9 cellular contexts compared by ENCODE assay signal in the genomic region with DNA sequence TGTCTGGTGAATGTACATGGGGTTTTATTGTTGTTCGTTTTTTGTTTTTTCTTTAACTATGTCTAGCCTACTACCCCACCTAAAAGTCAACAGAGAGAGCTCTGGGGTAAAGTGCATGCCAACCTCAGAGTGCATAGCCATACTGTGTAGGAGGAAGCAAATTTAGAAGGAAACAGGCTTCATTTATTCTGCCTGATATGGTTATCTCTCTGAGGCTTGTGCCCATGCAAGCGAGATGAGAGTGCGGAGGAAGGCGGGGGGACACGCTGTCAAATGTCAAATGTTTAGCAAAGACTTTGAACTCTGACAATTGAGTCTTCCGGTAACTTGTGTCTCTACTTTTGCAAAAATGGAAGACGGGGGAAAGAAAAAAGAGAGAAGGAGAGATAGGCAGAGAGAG.
A peak's percentile ranks its signal among the peaks of the same experiment; 100 is the strongest.
DNase-seq lines count a peak whose midpoint lies in the region; ATAC-seq and TF ChIP-seq lines count a peak whose summit lies in the region.
"Had no signal": no experiment of that assay in that cellular context is flagged by ENCODE, and none has a peak within 500 bp of the region (broad histone marks: within the 10 kb centered on the region; RNA-seq: fewer than 3 reads in every experiment).

No MANE protein-coding gene starts in this region.

- peak overlapping the region; percentile 69 for H4K8ac ChIP-seq in trophoblast cell (ENCODE audit: low read depth, low read length)

- H3K4me3 ChIP-seq in trophoblast cell (ENCODE audit: low read depth, low read length) (no peak overlapping the region), A673 (ENCODE audit: low read depth, low read length, poor library complexity, severe bottlenecking) (no peak overlapping the region)

- intact Hi-C loops in A673 (cut with micrococcal nuclease; ENCODE audit: unreplicated experiment) = loop anchor here (2.0 to 5.0 kb wide), 4 partner anchors 119 to 540 kb away; no protein-coding TSS in a partner anchor

- peak overlapping the region; percentile 55 for H2BK120ac ChIP-seq in trophoblast cell (ENCODE audit: insufficient read depth, low read length, poor library complexity)

- POLR2A ChIA-PET in A673 (lab: Charles Lee; ENCODE audit: low non-redundant PET) = no interaction called here

- H3K27ac ChIP-seq in trophoblast cell (ENCODE audit: low read depth, low read length) (no peak overlapping the region), A673 (ENCODE audit: low read depth, low read length, poor library complexity, severe bottlenecking) (no peak overlapping the region)

- CTCF ChIA-PET in activated naive CD4-positive, alpha-beta T cell treated with anti-CD3 and anti-CD28 coated beads, Interleukin-2, amount 10 ng/mL, durations not matched to agents 7 days and 5 days (lab: Charles Lee) = interaction anchor here (0.9 to 7.3 kb wide), 7 partner anchors 10 to 404 kb away, joined by 3 to 134 read pairs (median 15); no protein-coding TSS in a partner anchor
- CTCF ChIA-PET in A673 (lab: Charles Lee) = no interaction called here

- H3K27ac Mint-ChIP-seq in activated naive CD4-positive, alpha-beta T cell treated with anti-CD3 and anti-CD28 coated beads, Interleukin-2, amount 10 ng/mL, durations not matched to agents 7 days and 5 days = peak overlapping the region; percentile 96

- H3K4me3 Mint-ChIP-seq in activated naive CD4-positive, alpha-beta T cell treated with anti-CD3 and anti-CD28 coated beads, Interleukin-2, amount 10 ng/mL, durations not matched to agents 7 days and 5 days = peak overlapping the region; percentile 85

- no peak overlapping the region for H2AFZ ChIP-seq in trophoblast cell (ENCODE audit: insufficient read depth, low read length, poor library complexity)

- no peak overlapping the region for H3K4ac ChIP-seq in trophoblast cell (ENCODE audit: low read depth, low read length)

- peak overlapping the region; percentile 82 for H4K91ac ChIP-seq in trophoblast cell (ENCODE audit: low read depth, low read length)

- peak overlapping the region; percentile 69 for H3K18ac ChIP-seq in trophoblast cell (ENCODE audit: low read length)

- no peak overlapping the region for H3K23ac ChIP-seq in trophoblast cell (ENCODE audit: low read length)

- H3K79me2 ChIP-seq in trophoblast cell (ENCODE audit: control insufficient read depth, insufficient read depth, low read length, poor library complexity) = no peaks in the 10 kb centered on the region

- H3K36me3 Mint-ChIP-seq in activated naive CD4-positive, alpha-beta T cell treated with anti-CD3 and anti-CD28 coated beads, Interleukin-2, amount 10 ng/mL, durations not matched to agents 7 days and 5 days = peaks cover 46% of the 10 kb centered on the region

- peak overlapping the region; percentile 87 for H2BK12ac ChIP-seq in trophoblast cell (ENCODE audit: low read length)

- peak overlapping the region; percentile 71 for H2AK5ac ChIP-seq in trophoblast cell (ENCODE audit: low read length)

- H4K12ac ChIP-seq in trophoblast cell (ENCODE audit: low read depth, low read length) = no peak overlapping the region

- H2BK5ac ChIP-seq in trophoblast cell (ENCODE audit: low read depth, low read length, poor library complexity) = peak overlapping the region; percentile 47

- no TSS peak for BruUV-seq in A673 (replicated peaks; lab: Mats Ljungman, UMichigan)

- H3K4me1 ChIP-seq in trophoblast cell (ENCODE audit: control insufficient read depth in 1 of 2, insufficient read depth in 2 of 2, low read length in 2 of 2) (peaks cover 12 to 15% of the 10 kb centered on the region in 2 experiments), A673 (ENCODE audit: insufficient read depth, low read length, poor library complexity, severe bottlenecking) (no peaks in the 10 kb centered on the region)

- no peak for ATAC-seq in GM21367 (IDR thresholded peaks at IDR 0.05; ENCODE audit: unreplicated experiment)

- H3K79me1 ChIP-seq in trophoblast cell (ENCODE audit: low read length) = peaks cover 24% of the 10 kb centered on the region

- no peaks in the 10 kb centered on the region for H3K27me3 ChIP-seq in trophoblast cell (ENCODE audit: insufficient read depth, low read length)
- peaks cover 73% of the 10 kb centered on the region for H3K27me3 ChIP-seq in A673 (replicated peaks; ENCODE audit: insufficient read depth, low read depth, low read length, poor library complexity)

- H3K36me3 ChIP-seq in trophoblast cell (ENCODE audit: control insufficient read depth in 1 of 2, insufficient read depth in 2 of 2, low read length in 2 of 2) (no peaks in the 10 kb centered on the region), A673 (ENCODE audit: insufficient read depth, low read length, poor library complexity, severe bottlenecking) (no peaks in the 10 kb centered on the region)

- DNase-seq in CMK (ENCODE audit: low read depth) (peak; percentile 52), T-helper 2 cell (peak in 4 of 5 experiments; percentile 43 to 75 (median 49)), trophoblast cell (no peak), dermis blood vessel endothelial cell (no peak), A673 (ENCODE audit: low spot score) (no peak), SW 1271 (lab: John Stamatoyannopoulos, UW) (no peak)
- peak; percentile 78 for DNase-seq in activated naive CD4-positive, alpha-beta T cell treated with anti-CD3 and anti-CD28 coated beads, Interleukin-2, amount 10 ng/mL, durations not matched to agents 7 days and 5 days
- DNase-seq: NCI-H2171 treated with DMSO at 0.1 percent for 48 hours had no signal

- peak overlapping the region; percentile 73 for H3K14ac ChIP-seq in trophoblast cell (ENCODE audit: low read length)

- H3K4me2 ChIP-seq in trophoblast cell (ENCODE audit: low read length) = no peak overlapping the region

- peaks cover 19% of the 10 kb centered on the region for H3K9me3 Mint-ChIP-seq in activated naive CD4-positive, alpha-beta T cell treated with anti-CD3 and anti-CD28 coated beads, Interleukin-2, amount 10 ng/mL, durations not matched to agents 7 days and 5 days

- H3K4me1 Mint-ChIP-seq in activated naive CD4-positive, alpha-beta T cell treated with anti-CD3 and anti-CD28 coated beads, Interleukin-2, amount 10 ng/mL, durations not matched to agents 7 days and 5 days = peaks cover 91% of the 10 kb centered on the region

- no peaks in the 10 kb centered on the region for H3K27me3 Mint-ChIP-seq in activated naive CD4-positive, alpha-beta T cell treated with anti-CD3 and anti-CD28 coated beads, Interleukin-2, amount 10 ng/mL, durations not matched to agents 7 days and 5 days

- H3K9ac ChIP-seq in trophoblast cell (ENCODE audit: low read length) = no peak overlapping the region

- no peak for TF ChIP-seq CTCF in A673 (conservative IDR thresholded peaks at IDR 0.05; ENCODE audit: low read depth, low read length)

- WGBS in trophoblast cell (ENCODE audit: extremely low coverage, insufficient coverage, insufficient read length) = no CpG with 5 or more reads among the region's 7 CpGs

- H3K9me3 ChIP-seq in trophoblast cell (ENCODE audit: insufficient read depth, low read depth, low read length) (no peaks in the 10 kb centered on the region), A673 (ENCODE audit: low read depth, low read length, poor library complexity, severe bottlenecking) (no peaks in the 10 kb centered on the region)

Comparison
In these comparisons a context has a peak if more than half of its experiments do, and no peak if none do; other contexts are left out.
1. DNase-seq: peak in CMK (single experiment), T-helper 2 cell (4 of 5) and activated naive CD4-positive, alpha-beta T cell treated with anti-CD3 and anti-CD28 coated beads, Interleukin-2, amount 10 ng/mL, durations not matched to agents 7 days and 5 days (single experiment); none in trophoblast cell (0 of 2), dermis blood vessel endothelial cell (single experiment), A673 (single experiment) and SW 1271 (0 of 2).